In genomic region chr14:104563742-104564615, GRCh38 we compare ENCODE assay signal across 8 cellular contexts. TPM values are rescaled to one million over a fixed set of nuclear protein-coding genes. Genes with fewer than 3 reads are reported as not detected.
DNase-seq lines count a peak whose midpoint lies in the region; ATAC-seq, FAIRE-seq and TF ChIP-seq lines count a peak whose summit lies in the region.

No MANE protein-coding gene starts in this region.

- peaks cover 5% of the 10 kb centered on the region for H3K4me1 Mint-ChIP-seq in activated B cell treated with CpG ODN at 0.5 μM for 24 hours

- peak; percentile 83 for ATAC-seq in activated B cell treated with CpG ODN at 0.5 μM for 24 hours (ENCODE audit: low read depth)
- no peak for ATAC-seq in HG03378 (IDR thresholded peaks at IDR 0.05; ENCODE audit: unreplicated experiment)

- no peak overlapping the region for H3K4me3 Mint-ChIP-seq in activated B cell treated with CpG ODN at 0.5 μM for 24 hours

- H3K9me3 Mint-ChIP-seq in activated B cell treated with CpG ODN at 0.5 μM for 24 hours, result no peaks in the 10 kb centered on the region

- H3K4me3 ChIP-seq in bronchial epithelial cell (ENCODE audit: low read depth, low read length), result no peak overlapping the region

- no peak for TF ChIP-seq CTCF in activated B cell treated with CpG ODN at 0.5 μM for 24 hours (IDR thresholded peaks at IDR 0.05)
- peak; percentile 82 for TF ChIP-seq CTCF in bronchial epithelial cell (IDR thresholded peaks at IDR 0.05; ENCODE audit: insufficient read depth, low read length, severe bottlenecking)

- peaks cover 2% of the 10 kb centered on the region for H3K27me3 ChIP-seq in bronchial epithelial cell (ENCODE audit: control insufficient read depth, insufficient read depth, low read length)

- no peaks in the 10 kb centered on the region for H3K36me3 ChIP-seq in bronchial epithelial cell (ENCODE audit: control insufficient read depth, insufficient read depth, low read length)

- H3K36me3 Mint-ChIP-seq in activated B cell treated with CpG ODN at 0.5 μM for 24 hours (ENCODE audit: low read depth), result no peaks in the 10 kb centered on the region

- DNase-seq in GM04504 (ENCODE audit: low read depth) (peak; percentile 18), NCI-H146 treated with DMSO at 0.1 percent for 48 hours (lab: John Stamatoyannopoulos, UW; ENCODE audit: unreplicated experiment) (peak; percentile 8), activated B cell treated with CpG ODN at 0.5 μM for 24 hours (peak; percentile 38), bronchial epithelial cell (ENCODE audit: low read depth) (peak; percentile 21), islet precursor cell (peak; percentile 91), cerebellar nuclear complex (lab: John Stamatoyannopoulos, UW) (no peak)
- DNase-seq in stimulated activated CD4-positive, alpha-beta T cell treated with anti-CD3 and anti-CD28 coated beads, Interleukin-1b, Interleukin-23, amount 100 ng/mL, for 48 hours, result peak; percentile 63

- POLR2A ChIA-PET in activated B cell treated with CpG ODN at 0.5 μM for 24 hours (lab: Charles Lee), result interaction anchor here (0.6 kb wide), 1 partner anchor 557 kb away, joined by 5 read pairs; no protein-coding TSS in a partner anchor

- FAIRE-seq in bronchial epithelial cell (lab: Jason Lieb, UNC), result no peak

- no peak overlapping the region for H3K27ac Mint-ChIP-seq in activated B cell treated with CpG ODN at 0.5 μM for 24 hours

- CTCF ChIA-PET in activated B cell treated with CpG ODN at 0.5 μM for 24 hours (lab: Charles Lee), result interaction anchor here (0.7 to 3.1 kb wide), 6 partner anchors 419 to 755 kb away, joined by 3 to 19 read pairs (median 5); no protein-coding TSS in a partner anchor

- H3K27me3 Mint-ChIP-seq in activated B cell treated with CpG ODN at 0.5 μM for 24 hours, result peaks cover 29% of the 10 kb centered on the region

- intact Hi-C loops in activated B cell treated with CpG ODN at 0.5 μM for 24 hours (cut with micrococcal nuclease), result loop anchor here (1.0 to 5.0 kb wide), 2 partner anchors 486 to 757 kb away; no protein-coding TSS in a partner anchor

RNA-seq across cellular contexts. Expression of gene C14orf180, which starts 15.6 kb away (rescaled TPM):
- total RNA-seq in activated B cell treated with CpG ODN at 0.5 μM for 24 hours (not detected in 2 replicates), bronchial epithelial cell (not detected in 2 replicates)

RNA-seq across cellular contexts. Expression of gene TMEM179, which starts 40.6 kb away (rescaled TPM):
- total RNA-seq in activated B cell treated with CpG ODN at 0.5 μM for 24 hours (not detected in 2 replicates), bronchial epithelial cell (not detected in 2 replicates)

Comparison
In these comparisons a context has a peak if more than half of its experiments do, and no peak if none do; other contexts are left out.
1. DNase-seq: peak in GM04504 (single experiment), NCI-H146 treated with DMSO at 0.1 percent for 48 hours (single experiment), activated B cell treated with CpG ODN at 0.5 μM for 24 hours (single experiment), bronchial epithelial cell (single experiment), islet precursor cell (single experiment) and stimulated activated CD4-positive, alpha-beta T cell treated with anti-CD3 and anti-CD28 coated beads, Interleukin-1b, Interleukin-23, amount 100 ng/mL, for 48 hours (single experiment); none in cerebellar nuclear complex (0 of 2).